ENCODE assay signal across 8 cellular contexts in genomic region chr17:29617481-29618271, GRCh38. TPM values are rescaled to one million over a fixed set of nuclear protein-coding genes. Genes with fewer than 3 reads are reported as not detected.
DNase-seq lines count a peak whose midpoint lies in the region; ATAC-seq and TF ChIP-seq lines count a peak whose summit lies in the region.

No MANE protein-coding gene starts in this region.

- H3K4me3 ChIP-seq in CD8-positive, alpha-beta memory T cell (ENCODE audit: low read length) = peak overlapping the region; percentile 72
- H3K4me3 ChIP-seq in esophagus squamous epithelium = peak overlapping the region; percentile 33 to 65 (median 42)
- H3K4me3 ChIP-seq in naive thymus-derived CD4-positive, alpha-beta T cell (ENCODE audit: low read length) = peak overlapping the region; percentile 80

- H3K27me3 Mint-ChIP-seq in CD8-positive, alpha-beta memory T cell = no peaks in the 10 kb centered on the region
- H3K27me3 Mint-ChIP-seq in activated T-cell treated with anti-CD3 and anti-CD28 coated beads, Interleukin-2, amount 50 U/mL, for 4 hours (ENCODE audit: low read depth) = no peaks in the 10 kb centered on the region
- peaks cover 0 to 21% (median 0%) of the 10 kb centered on the region in 5 donors for H3K27me3 Mint-ChIP-seq in naive thymus-derived CD4-positive, alpha-beta T cell
- H3K27me3 Mint-ChIP-seq in stimulated activated naive B cell treated with anti-CD40 and anti-IgM and Interleukin-4, amounts not matched to agents 10 μg/mL and 1 μg/mL and 100 μg/mL, for 72 hours = peaks cover 17 to 32% of the 10 kb centered on the region in 2 donors

- H3K27ac ChIP-seq in CD8-positive, alpha-beta memory T cell (ENCODE audit: low read depth, low read length) = peak overlapping the region; percentile 75
- peak overlapping the region; percentile 63 to 75 (median 70) for H3K27ac ChIP-seq in esophagus squamous epithelium
- H3K27ac ChIP-seq in naive thymus-derived CD4-positive, alpha-beta T cell (ENCODE audit: low read depth, low read length) = peak overlapping the region; percentile 38

- TF ChIP-seq CTCF in esophagus squamous epithelium (IDR thresholded peaks at IDR 0.05) = peak; percentile 65 to 90 (median 76)

- intact Hi-C loops in esophagus squamous epithelium (cut with DNase I) = loop anchor here (10.0 kb wide), 1 partner anchor 157 kb away; no protein-coding TSS in a partner anchor
- intact Hi-C loops in naive thymus-derived CD4-positive, alpha-beta T cell (cut with micrococcal nuclease) = loop anchor here (1.0 to 10.0 kb wide), 8 partner anchors 37 to 497 kb away; partner anchors contain the start of genes NSRP1 (in 1 of the 2) and TAOK1 (in 1 of the 2)

- peak; percentile 84 to 90 (median 85) for DNase-seq in CD8-positive, alpha-beta memory T cell
- DNase-seq in NCI-H82 treated with DMSO at 0.1 percent for 48 hours (lab: John Stamatoyannopoulos, UW; ENCODE audit: unreplicated experiment) (peak; percentile 46), esophagus squamous epithelium (lab: John Stamatoyannopoulos, UW) (no peak)
- peak; percentile 89 for DNase-seq in activated T-cell treated with anti-CD3 and anti-CD28 coated beads, Interleukin-2, amount 50 U/mL, for 4 hours
- peak; percentile 74 to 91 (median 85) for DNase-seq in naive thymus-derived CD4-positive, alpha-beta T cell
- peak; percentile 68 for DNase-seq in stimulated activated naive B cell treated with anti-CD40 and anti-IgM and Interleukin-4, amounts not matched to agents 10 μg/mL and 1 μg/mL and 100 μg/mL, for 72 hours

- WGBS in esophagus squamous epithelium, 2 donors = 0% methylated on average over 1 to 5 of the region's 68 CpGs

- H3K9me3 ChIP-seq in CD8-positive, alpha-beta memory T cell (ENCODE audit: low read length) = no peaks in the 10 kb centered on the region
- H3K9me3 ChIP-seq in esophagus squamous epithelium = no peaks in the 10 kb centered on the region
- no peaks in the 10 kb centered on the region for H3K9me3 ChIP-seq in naive thymus-derived CD4-positive, alpha-beta T cell (ENCODE audit: control insufficient read depth in 2 of 3, low read length in 3 of 3)

- H3K36me3 Mint-ChIP-seq in CD8-positive, alpha-beta memory T cell = no peaks in the 10 kb centered on the region
- no peaks in the 10 kb centered on the region for H3K36me3 Mint-ChIP-seq in activated T-cell treated with anti-CD3 and anti-CD28 coated beads, Interleukin-2, amount 50 U/mL, for 4 hours (ENCODE audit: insufficient read depth)
- no peaks in the 10 kb centered on the region for H3K36me3 Mint-ChIP-seq in naive thymus-derived CD4-positive, alpha-beta T cell
- H3K36me3 Mint-ChIP-seq in stimulated activated naive B cell treated with anti-CD40 and anti-IgM and Interleukin-4, amounts not matched to agents 10 μg/mL and 1 μg/mL and 100 μg/mL, for 72 hours = peaks cover 0 to 3% of the 10 kb centered on the region in 2 donors

- TF ChIP-seq POLR2A in esophagus squamous epithelium (IDR thresholded peaks at IDR 0.05) = peak in 1 of 4 donors; percentile 18

- no peaks in the 10 kb centered on the region for H3K9me3 Mint-ChIP-seq in CD8-positive, alpha-beta memory T cell
- H3K9me3 Mint-ChIP-seq in activated T-cell treated with anti-CD3 and anti-CD28 coated beads, Interleukin-2, amount 50 U/mL, for 4 hours = no peaks in the 10 kb centered on the region
- no peaks in the 10 kb centered on the region for H3K9me3 Mint-ChIP-seq in naive thymus-derived CD4-positive, alpha-beta T cell
- no peaks in the 10 kb centered on the region for H3K9me3 Mint-ChIP-seq in stimulated activated naive B cell treated with anti-CD40 and anti-IgM and Interleukin-4, amounts not matched to agents 10 μg/mL and 1 μg/mL and 100 μg/mL, for 72 hours

- no peaks in the 10 kb centered on the region for H3K27me3 ChIP-seq in CD8-positive, alpha-beta memory T cell (ENCODE audit: insufficient read depth, low read length, poor library complexity, severe bottlenecking)
- H3K27me3 ChIP-seq in esophagus squamous epithelium = peaks cover 0 to 39% (median 0%) of the 10 kb centered on the region in 4 donors
- H3K27me3 ChIP-seq in naive thymus-derived CD4-positive, alpha-beta T cell (ENCODE audit: control insufficient read depth in 2 of 2, insufficient read depth in 2 of 2, low read length in 2 of 2) = no peaks in the 10 kb centered on the region

- H3K4me1 Mint-ChIP-seq in CD8-positive, alpha-beta memory T cell = peaks cover 38 to 59% (median 42%) of the 10 kb centered on the region in 3 donors
- peaks cover 42% of the 10 kb centered on the region for H3K4me1 Mint-ChIP-seq in activated T-cell treated with anti-CD3 and anti-CD28 coated beads, Interleukin-2, amount 50 U/mL, for 4 hours (ENCODE audit: low read depth)
- H3K4me1 Mint-ChIP-seq in naive thymus-derived CD4-positive, alpha-beta T cell = peaks cover 15 to 57% (median 38%) of the 10 kb centered on the region in 7 donors
- peaks cover 47 to 85% of the 10 kb centered on the region in 2 donors for H3K4me1 Mint-ChIP-seq in stimulated activated naive B cell treated with anti-CD40 and anti-IgM and Interleukin-4, amounts not matched to agents 10 μg/mL and 1 μg/mL and 100 μg/mL, for 72 hours

- POLR2A ChIA-PET in CD8-positive, alpha-beta memory T cell (lab: Charles Lee) = interaction anchor here (0.8 to 3.9 kb wide), 17 partner anchors 9 to 314 kb away, joined by 3 to 20 read pairs (median 9); partner anchors contain the start of genes ABHD15, ANKRD13B and SSH2
- POLR2A ChIA-PET in naive thymus-derived CD4-positive, alpha-beta T cell (lab: Charles Lee) = interaction anchor here (0.5 to 7.2 kb wide), 26 partner anchors 9 to 1206 kb away, joined by 3 to 59 read pairs (median 4); partner anchors contain the start of genes ABHD15, ANKRD13B, CRLF3 and NUFIP2

- peaks cover 48% of the 10 kb centered on the region for H3K4me1 ChIP-seq in CD8-positive, alpha-beta memory T cell (ENCODE audit: insufficient read depth, low read length)
- H3K4me1 ChIP-seq in esophagus squamous epithelium = peaks cover 53 to 99% (median 59%) of the 10 kb centered on the region in 3 donors
- peaks cover 38 to 42% of the 10 kb centered on the region in 2 donors for H3K4me1 ChIP-seq in naive thymus-derived CD4-positive, alpha-beta T cell (ENCODE audit: control insufficient read depth in 2 of 2, insufficient read depth in 2 of 2, low read length in 2 of 2)

- ATAC-seq in HG02798 (IDR thresholded peaks at IDR 0.05; ENCODE audit: poor library complexity, unreplicated experiment) = peak; percentile 32
- ATAC-seq in activated T-cell treated with anti-CD3 and anti-CD28 coated beads, Interleukin-2, amount 50 U/mL, for 4 hours = peak; percentile 42 to 46
- peak; percentile 62 for ATAC-seq in naive thymus-derived CD4-positive, alpha-beta T cell
- ATAC-seq in stimulated activated naive B cell treated with anti-CD40 and anti-IgM and Interleukin-4, amounts not matched to agents 10 μg/mL and 1 μg/mL and 100 μg/mL, for 72 hours (replicated peaks) = peak; percentile 32 to 38
- no peak for ATAC-seq in GM19324 (IDR thresholded peaks at IDR 0.05; ENCODE audit: low FRiP score, unreplicated experiment)

- CTCF ChIA-PET in CD8-positive, alpha-beta memory T cell (lab: Charles Lee) = interaction anchor here (0.7 to 13.2 kb wide), 42 partner anchors 7 to 313 kb away, joined by 3 to 436 read pairs (median 6); partner anchors contain the start of genes ABHD15, ANKRD13B, GIT1 and SSH2
- CTCF ChIA-PET in naive thymus-derived CD4-positive, alpha-beta T cell (lab: Charles Lee) = interaction anchor here (0.8 to 6.4 kb wide), 30 partner anchors 9 to 706 kb away, joined by 3 to 56 read pairs (median 4); partner anchors contain the start of genes ANKRD13B and SSH2

- H3K36me3 ChIP-seq in CD8-positive, alpha-beta memory T cell (ENCODE audit: insufficient read depth, low read length) = no peaks in the 10 kb centered on the region
- H3K36me3 ChIP-seq in esophagus squamous epithelium = no peaks in the 10 kb centered on the region
- no peaks in the 10 kb centered on the region for H3K36me3 ChIP-seq in naive thymus-derived CD4-positive, alpha-beta T cell (ENCODE audit: control insufficient read depth in 2 of 3, insufficient read depth in 3 of 3, low read length in 3 of 3)

- H3K4me3 Mint-ChIP-seq in CD8-positive, alpha-beta memory T cell = peak overlapping the region; percentile 91 to 97 (median 93)
- H3K4me3 Mint-ChIP-seq in activated T-cell treated with anti-CD3 and anti-CD28 coated beads, Interleukin-2, amount 50 U/mL, for 4 hours = peak overlapping the region; percentile 80
- H3K4me3 Mint-ChIP-seq in naive thymus-derived CD4-positive, alpha-beta T cell = peak overlapping the region; percentile 78 to 93 (median 88)
- H3K4me3 Mint-ChIP-seq in stimulated activated naive B cell treated with anti-CD40 and anti-IgM and Interleukin-4, amounts not matched to agents 10 μg/mL and 1 μg/mL and 100 μg/mL, for 72 hours = peak overlapping the region; percentile 85 to 87

- H3K27ac Mint-ChIP-seq in CD8-positive, alpha-beta memory T cell = peak overlapping the region; percentile 50 to 91 (median 75)
- H3K27ac Mint-ChIP-seq in naive thymus-derived CD4-positive, alpha-beta T cell = peak overlapping the region in 7 of 9 donors; percentile 42 to 91 (median 72)
- peak overlapping the region; percentile 56 for H3K27ac Mint-ChIP-seq in stimulated activated naive B cell treated with anti-CD40 and anti-IgM and Interleukin-4, amounts not matched to agents 10 μg/mL and 1 μg/mL and 100 μg/mL, for 72 hours

RNA-seq across cellular contexts. Expression of gene CORO6, which starts 5.0 kb away (rescaled TPM):
- 1 to 10 TPM; 2.5 to 2.9 TPM for total RNA-seq in CD8-positive, alpha-beta memory T cell
- polyA plus RNA-seq in CD8-positive, alpha-beta memory T cell = 0.17 TPM
- 10 to 100 TPM in 2 of 3 donors, 1 to 10 TPM in 1; 9.8 to 12.3 (median 11.8) TPM for total RNA-seq in activated T-cell treated with anti-CD3 and anti-CD28 coated beads, Interleukin-2, amount 50 U/mL, for 4 hours
- 10 to 100 TPM in 1 of 4 donors, 1 to 10 TPM in 3; 2.0 to 39.9 (median 6.5) TPM for total RNA-seq in esophagus squamous epithelium
- 1 to 10 TPM; 1.4 to 3.1 (median 1.7) TPM for total RNA-seq in naive thymus-derived CD4-positive, alpha-beta T cell
- under 1 TPM; 0.15 to 0.35 TPM for polyA plus RNA-seq in naive thymus-derived CD4-positive, alpha-beta T cell

RNA-seq across cellular contexts. Expression of gene ANKRD13B, which starts 24.7 kb away (rescaled TPM):
- total RNA-seq in CD8-positive, alpha-beta memory T cell = 10 to 100 TPM; 20.8 to 21.8 TPM
- polyA plus RNA-seq in CD8-positive, alpha-beta memory T cell = 0.35 TPM
- 10 to 100 TPM; 33.3 to 40.7 (median 40.4) TPM for total RNA-seq in activated T-cell treated with anti-CD3 and anti-CD28 coated beads, Interleukin-2, amount 50 U/mL, for 4 hours
- 10 to 100 TPM in 2 of 4 donors, 1 to 10 TPM in 2; 3.3 to 18.7 (median 10.2) TPM for total RNA-seq in esophagus squamous epithelium
- 1 to 10 TPM in 3 of 5 experiments, under 1 TPM in 2; 0.70 to 9.8 (median 1.5) TPM for total RNA-seq in naive thymus-derived CD4-positive, alpha-beta T cell
- under 1 TPM in 1 of 2 donors, not detected in 1; 0.51 TPM for polyA plus RNA-seq in naive thymus-derived CD4-positive, alpha-beta T cell

RNA-seq across cellular contexts. Expression of gene GIT1, which starts 28.2 kb away (rescaled TPM):
- 10 to 100 TPM; 69.7 to 69.8 TPM for total RNA-seq in CD8-positive, alpha-beta memory T cell
- polyA plus RNA-seq in CD8-positive, alpha-beta memory T cell = 25.7 TPM
- 10 to 100 TPM; 79.3 to 91.3 (median 90.8) TPM for total RNA-seq in activated T-cell treated with anti-CD3 and anti-CD28 coated beads, Interleukin-2, amount 50 U/mL, for 4 hours
- total RNA-seq in esophagus squamous epithelium = 10 to 100 TPM; 24.0 to 45.4 (median 29.6) TPM
- total RNA-seq in naive thymus-derived CD4-positive, alpha-beta T cell = 10 to 100 TPM; 42.5 to 76.3 (median 62.4) TPM
- polyA plus RNA-seq in naive thymus-derived CD4-positive, alpha-beta T cell = 10 to 100 TPM in 1 of 2 donors, 1 to 10 TPM in 1; 6.8 to 20.0 TPM

RNA-seq across cellular contexts. Expression of gene TP53I13, which starts 49.2 kb away (rescaled TPM):
- total RNA-seq in CD8-positive, alpha-beta memory T cell = 10 to 100 TPM; 71.3 to 75.5 TPM
- polyA plus RNA-seq in CD8-positive, alpha-beta memory T cell = 33.1 TPM
- 10 to 100 TPM; 40.9 to 53.9 (median 42.1) TPM for total RNA-seq in activated T-cell treated with anti-CD3 and anti-CD28 coated beads, Interleukin-2, amount 50 U/mL, for 4 hours
- total RNA-seq in esophagus squamous epithelium = 10 to 100 TPM; 11.8 to 34.9 (median 21.8) TPM
- total RNA-seq in naive thymus-derived CD4-positive, alpha-beta T cell = 10 to 100 TPM; 61.6 to 87.5 (median 62.8) TPM
- 10 to 100 TPM; 19.3 to 26.8 TPM for polyA plus RNA-seq in naive thymus-derived CD4-positive, alpha-beta T cell

RNA-seq across cellular contexts. Expression of gene ABHD15, which starts 50.8 kb away (rescaled TPM):
- total RNA-seq in CD8-positive, alpha-beta memory T cell = 10 to 100 TPM; 18.3 to 19.3 TPM
- polyA plus RNA-seq in CD8-positive, alpha-beta memory T cell = 22.6 TPM
- total RNA-seq in activated T-cell treated with anti-CD3 and anti-CD28 coated beads, Interleukin-2, amount 50 U/mL, for 4 hours = 10 to 100 TPM in 1 of 3 donors, 1 to 10 TPM in 2; 7.6 to 10.6 (median 9.9) TPM
- 1 to 10 TPM; 4.3 to 7.2 (median 5.4) TPM for total RNA-seq in esophagus squamous epithelium
- 10 to 100 TPM in 2 of 5 experiments, 1 to 10 TPM in 3; 8.6 to 17.6 (median 10.0) TPM for total RNA-seq in naive thymus-derived CD4-positive, alpha-beta T cell
- 1 to 10 TPM; 3.1 to 5.3 TPM for polyA plus RNA-seq in naive thymus-derived CD4-positive, alpha-beta T cell
